In the genomic region with DNA sequence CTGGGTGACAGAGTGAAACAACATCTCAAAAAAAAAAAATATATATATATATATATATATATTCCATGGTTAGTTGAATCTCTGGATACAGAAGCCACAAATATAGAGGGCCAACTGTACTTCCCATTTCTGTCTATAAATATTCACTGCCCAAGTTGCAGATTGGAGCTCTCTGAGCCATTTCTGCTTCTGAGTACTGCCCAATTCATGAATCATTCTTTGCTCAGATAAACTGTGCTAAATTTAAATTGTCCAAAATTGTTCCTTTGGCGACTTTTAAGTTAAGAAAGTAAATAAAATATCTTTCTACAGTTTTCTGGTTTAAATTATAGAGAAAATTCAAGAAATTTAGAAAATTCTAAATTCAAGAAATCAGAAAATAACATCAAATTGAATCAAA, we compare ENCODE assay signal across 27 cellular contexts. TPM values are rescaled to one million over a fixed set of nuclear protein-coding genes. Genes with fewer than 3 reads are reported as not detected.
DNase-seq lines count a peak whose midpoint lies in the region; ATAC-seq lines count a peak whose summit lies in the region.
"Had no signal": no experiment of that assay in that cellular context is flagged by ENCODE, and none has a peak within 500 bp of the region (broad histone marks: within the 10 kb centered on the region; RNA-seq: fewer than 3 reads in every experiment).

No MANE protein-coding gene starts in this region.

- no peak overlapping the region for H2AFZ ChIP-seq in GM23248
- H2AFZ ChIP-seq: GM23338 had no signal

- in situ Hi-C loops in GM23248 (cut with MboI), result no loop called here

- H3K4me1 ChIP-seq in GM23248 (ENCODE audit: insufficient read depth), result no peaks in the 10 kb centered on the region
- H3K4me1 ChIP-seq: Caco-2 had no signal

- no peaks in the 10 kb centered on the region for H3K27me3 ChIP-seq in GM23248 (replicated peaks; ENCODE audit: insufficient read depth)

- no peaks in the 10 kb centered on the region for H3K9me3 ChIP-seq in GM23248 (ENCODE audit: low read depth)
- H3K9me3 ChIP-seq: Caco-2 had no signal

- H4K20me1 ChIP-seq in GM23248 (ENCODE audit: insufficient read depth), result no peaks in the 10 kb centered on the region

- H3K4me1 Mint-ChIP-seq in stimulated activated effector memory CD8-positive, alpha-beta T cell treated with anti-CD3 and anti-CD28 coated beads, Interleukin-12 subunit alpha, Interleukin-12 subunit beta, amount 100 ng/mL, for 72 hours, result no peaks in the 10 kb centered on the region

- WGBS in GM23248 (ENCODE audit: low coverage in 1 of 2, low lambda C conversion rate in 2 of 2, missing lambda C conversion rate in 2 of 2), 2 experiments, result 78 to 80% methylated on average over 1 of the region's 1 CpG

- no peaks in the 10 kb centered on the region for H3K9me3 Mint-ChIP-seq in stimulated activated effector memory CD8-positive, alpha-beta T cell treated with anti-CD3 and anti-CD28 coated beads, Interleukin-12 subunit alpha, Interleukin-12 subunit beta, amount 100 ng/mL, for 72 hours
- H3K9me3 Mint-ChIP-seq: CD4-positive, CD25-positive, alpha-beta regulatory T cell; GM23338 had no signal

- H3K36me3 Mint-ChIP-seq in stimulated activated effector memory CD8-positive, alpha-beta T cell treated with anti-CD3 and anti-CD28 coated beads, Interleukin-12 subunit alpha, Interleukin-12 subunit beta, amount 100 ng/mL, for 72 hours, result no peaks in the 10 kb centered on the region
- H3K36me3 Mint-ChIP-seq: CD4-positive, CD25-positive, alpha-beta regulatory T cell had no signal

- no peak overlapping the region for H3K9ac ChIP-seq in GM23248

- H3K4me2 ChIP-seq in GM23248 (ENCODE audit: unreplicated experiment), result no peak overlapping the region
- H3K4me2 ChIP-seq: GM23338 had no signal

- DNase-seq in GM23248 (peak; percentile 11), MV-4-11 (lab: John Stamatoyannopoulos, UW) (peak; percentile 89), SIG-M5 treated with dmso at 0.1 percent for 504 hours (lab: John Stamatoyannopoulos, UW; ENCODE audit: unreplicated experiment) (peak; percentile 59), myocyte (ENCODE audit: low read depth) (peak; percentile 33), superior temporal gyrus (ENCODE audit: extremely low spot score) (no peak)
- no peak for DNase-seq in stimulated activated effector memory CD8-positive, alpha-beta T cell treated with anti-CD3 and anti-CD28 coated beads, Interleukin-12 subunit alpha, Interleukin-12 subunit beta, amount 100 ng/mL, for 72 hours (ENCODE audit: low spot score in 2 of 2)
- DNase-seq: ACHN; AML-193; Caco-2; CD4-positive, CD25-positive, alpha-beta regulatory T cell; DMS153; EL; NCI-H1436; NCI-H2029; NCI-H2171; NCI-H446; NCI-H69; NK-92 treated with Interleukin-12 subunit alpha and Interleukin-12 subunit beta, amount 100 ng/mL, for 24 hours; Right ventricle myocardium superior; T-helper 17 cell had no signal

- no peaks in the 10 kb centered on the region for H3K36me3 ChIP-seq in GM23248 (ENCODE audit: low read depth)

- H3K27ac ChIP-seq in GM23248, result no peak overlapping the region

- ATAC-seq in GM21825 (IDR thresholded peaks at IDR 0.05; ENCODE audit: unreplicated experiment), result no peak
- no peak for ATAC-seq in stimulated activated effector memory CD8-positive, alpha-beta T cell treated with anti-CD3 and anti-CD28 coated beads, Interleukin-12 subunit alpha, Interleukin-12 subunit beta, amount 100 ng/mL, for 72 hours
- no peak for ATAC-seq in HG02798 (IDR thresholded peaks at IDR 0.05; ENCODE audit: poor library complexity, unreplicated experiment)
- ATAC-seq: GM23338, HCT116, SK-N-SH treated with all-trans-retinoic acid at 6 μM for 48 hours, T-helper 17 cell had no signal

- no peaks in the 10 kb centered on the region for H3F3A ChIP-seq in GM23248 (ENCODE audit: insufficient read depth)

- H3K9me2 ChIP-seq in GM23248 (ENCODE audit: insufficient read depth), result no peaks in the 10 kb centered on the region

- H3K4me3 Mint-ChIP-seq in stimulated activated effector memory CD8-positive, alpha-beta T cell treated with anti-CD3 and anti-CD28 coated beads, Interleukin-12 subunit alpha, Interleukin-12 subunit beta, amount 100 ng/mL, for 72 hours, result no peak overlapping the region
- H3K4me3 Mint-ChIP-seq: CD4-positive, CD25-positive, alpha-beta regulatory T cell; GM23338; T-helper 17 cell had no signal

- no peaks in the 10 kb centered on the region for H3K79me2 ChIP-seq in GM23248 (ENCODE audit: insufficient read depth)

- no peak overlapping the region for H3K27ac Mint-ChIP-seq in stimulated activated effector memory CD8-positive, alpha-beta T cell treated with anti-CD3 and anti-CD28 coated beads, Interleukin-12 subunit alpha, Interleukin-12 subunit beta, amount 100 ng/mL, for 72 hours
- H3K27ac Mint-ChIP-seq: CD4-positive, CD25-positive, alpha-beta regulatory T cell; GM23338; T-helper 17 cell had no signal

- H3K4me3 ChIP-seq in GM23248, result no peak overlapping the region
- H3K4me3 ChIP-seq: GM23338 had no signal

RNA-seq across cellular contexts. Expression of gene C1orf146, which starts 23.2 kb away (rescaled TPM):
- total RNA-seq in GM23248 (2014; rRNA removed; shearing (Covaris generic)), result not detected in 2 replicates
- polyA plus RNA-seq in GM23248 (2016; fragmentation: Nextera tagmentation; extraction: Ambion mirVana), result not detected in 2 replicates
- not detected in 2 replicates for total RNA-seq in myocyte
- not detected for polyA plus RNA-seq in myocyte (2012)
- total RNA-seq: Caco-2; CD4-positive, CD25-positive, alpha-beta regulatory T cell; GM23338; HT-29; LHCN-M2; Right ventricle myocardium superior; T-helper 17 cell had no signal
- polyA plus RNA-seq: CD4-positive, CD25-positive, alpha-beta regulatory T cell; GM23338 had no signal

Comparison
In these comparisons a context has a peak if more than half of its experiments do, and no peak if none do; other contexts are left out.
1. DNase-seq: peak in GM23248 (single experiment), MV-4-11 (single experiment), SIG-M5 treated with dmso at 0.1 percent for 504 hours (single experiment) and myocyte (single experiment); none in stimulated activated effector memory CD8-positive, alpha-beta T cell treated with anti-CD3 and anti-CD28 coated beads, Interleukin-12 subunit alpha, Interleukin-12 subunit beta, amount 100 ng/mL, for 72 hours (0 of 2) and superior temporal gyrus (single experiment).